In genomic region chr17:73956595-73957465, GRCh38 we compare ENCODE assay signal across 8 cellular contexts.
DNase-seq lines count a peak whose midpoint lies in the region; ATAC-seq and TF ChIP-seq lines count a peak whose summit lies in the region.

No MANE protein-coding gene starts in this region.

- H3K27ac ChIP-seq in GM23248, result no peak overlapping the region

- DNase-seq in AG10803 (ENCODE audit: low read depth), result peak; percentile 14
- peak; percentile 50 for DNase-seq in GM23248
- DNase-seq in OCI-M1 (lab: John Stamatoyannopoulos, UW), result peak; percentile 29
- peak in 3 of 4 experiments; percentile 23 to 61 (median 25) for DNase-seq in activated naive CD4-positive, alpha-beta T cell (lab: John Stamatoyannopoulos, UW)
- peak; percentile 79 for DNase-seq in iPS DF 4.7 (ENCODE audit: extremely low read depth, low spot score)
- peak; percentile 28 to 40 for DNase-seq in stimulated activated CD4-positive, alpha-beta T cell treated with anti-CD3 and anti-CD28 coated beads, Interleukin-1b, Interleukin-23, amount 100 ng/mL, for 4 hours (ENCODE audit: low read depth in 2 of 2)
- no peak for DNase-seq in DMS79 (lab: John Stamatoyannopoulos, UW)

- no peaks in the 10 kb centered on the region for H3K9me2 ChIP-seq in GM23248 (ENCODE audit: insufficient read depth)

- peaks cover 7% of the 10 kb centered on the region for H3K27me3 ChIP-seq in GM23248 (replicated peaks; ENCODE audit: insufficient read depth)

- 25 to 35% methylated on average over 13 to 15 of the region's 15 CpGs for WGBS in GM23248 (ENCODE audit: low coverage in 1 of 2, low lambda C conversion rate in 2 of 2, missing lambda C conversion rate in 2 of 2), 2 experiments

- ATAC-seq in HG02798 (IDR thresholded peaks at IDR 0.05; ENCODE audit: poor library complexity, unreplicated experiment), result no peak

- no peaks in the 10 kb centered on the region for H3K36me3 ChIP-seq in GM23248 (ENCODE audit: low read depth)

- no peaks in the 10 kb centered on the region for H3K9me3 ChIP-seq in GM23248 (ENCODE audit: low read depth)

- H3K4me3 ChIP-seq in AG10803 (ENCODE audit: low read length) (no peak overlapping the region), GM23248 (no peak overlapping the region)

- no peaks in the 10 kb centered on the region for H3F3A ChIP-seq in GM23248 (ENCODE audit: insufficient read depth)

- H3K4me2 ChIP-seq in GM23248 (ENCODE audit: unreplicated experiment), result no peak overlapping the region

- H3K4me1 ChIP-seq in GM23248 (ENCODE audit: insufficient read depth), result no peaks in the 10 kb centered on the region

- in situ Hi-C loops in GM23248 (cut with MboI), result no loop called here

- no peaks in the 10 kb centered on the region for H3K79me2 ChIP-seq in GM23248 (ENCODE audit: insufficient read depth)

- peak; percentile 52 for TF ChIP-seq CTCF in AG10803 (conservative IDR thresholded peaks at IDR 0.05; ENCODE audit: low read length)

- no peaks in the 10 kb centered on the region for H4K20me1 ChIP-seq in GM23248 (ENCODE audit: insufficient read depth)

- no peak overlapping the region for H3K9ac ChIP-seq in GM23248

- H2AFZ ChIP-seq in GM23248, result no peak overlapping the region
